27 cellular contexts compared by ENCODE assay signal in genomic region chr9:38208206-38208901, GRCh38.
DNase-seq lines count a peak whose midpoint lies in the region; ATAC-seq and TF ChIP-seq lines count a peak whose summit lies in the region.
"Had no signal": no experiment of that assay in that cellular context is flagged by ENCODE, and none has a peak within 500 bp of the region (broad histone marks: within the 10 kb centered on the region; RNA-seq: fewer than 3 reads in every experiment).

No MANE protein-coding gene starts in this region.

- H3K4me1 Mint-ChIP-seq in WTC11 = peaks cover 4% of the 10 kb centered on the region
- H3K4me1 Mint-ChIP-seq: activated B cell treated with CpG ODN at 0.5 μM for 24 hours; activated CD4-positive, alpha-beta memory T cell treated with anti-CD3 and anti-CD28 coated beads, Interleukin-2, amount 10 ng/mL, durations not matched to agents 7 days and 5 days; nephron had no signal

- CTCF ChIA-PET in WTC11 (lab: Charles Lee) = interaction anchor here (1.0 to 1.4 kb wide), 3 partner anchors 55 to 121 kb away, joined by 3 to 4 read pairs (median 4); no protein-coding TSS in a partner anchor

- ATAC-seq in WTC11 (no peak), upper lobe of right lung (peak; percentile 31), GM18909 (IDR thresholded peaks at IDR 0.05; ENCODE audit: poor library complexity, unreplicated experiment) (no peak), GM21528 (IDR thresholded peaks at IDR 0.05; ENCODE audit: low FRiP score, unreplicated experiment) (no peak)
- ATAC-seq: left colon, T-helper 17 cell had no signal

- no peaks in the 10 kb centered on the region for H3K4me1 ChIP-seq in upper lobe of right lung
- H3K4me1 ChIP-seq: prostate gland, vagina had no signal

- DNase-seq in NCI-H2171 treated with DMSO at 0.1 percent for 48 hours (lab: John Stamatoyannopoulos, UW) (peak; percentile 5), NCI-H2171 (lab: John Stamatoyannopoulos, UW) (no peak), WTC11 (ENCODE audit: low spot score) (no peak), glomerular visceral epithelial cell (ENCODE audit: extremely low spot score) (peak; percentile 51), upper lobe of right lung (no peak), inferior parietal cortex (ENCODE audit: extremely low spot score) (no peak)
- DNase-seq: activated B cell treated with CpG ODN at 0.5 μM for 24 hours; activated CD4-positive, alpha-beta memory T cell treated with anti-CD3 and anti-CD28 coated beads, Interleukin-2, amount 10 ng/mL, durations not matched to agents 7 days and 5 days; activated naive CD4-positive, alpha-beta T cell treated with anti-CD3 and anti-CD28 coated beads for 36 hours; activated T-cell treated with anti-CD3 and anti-CD28 coated beads, Interleukin-2, amount 50 U/mL, for 24 hours; anterior cingulate cortex; cerebellar nuclear complex; effector memory CD4-positive, alpha-beta T cell; left colon; NCI-H1048; NCI-H2081 treated with DMSO at 0.1 percent for 48 hours; SIG-M5; stimulated activated CD4-positive, alpha-beta T cell treated with anti-CD3 and anti-CD28 coated beads, Interleukin-4, amount 100 ng/mL, for 4 hours; T-helper 17 cell had no signal

- H3K9me3 ChIP-seq in upper lobe of right lung = peaks cover 3% of the 10 kb centered on the region
- H3K9me3 ChIP-seq: prostate gland, vagina had no signal

- H3K36me3 Mint-ChIP-seq in WTC11 = no peaks in the 10 kb centered on the region

- no peak overlapping the region for H3K4me3 Mint-ChIP-seq in WTC11
- H3K4me3 Mint-ChIP-seq: activated B cell treated with CpG ODN at 0.5 μM for 24 hours; activated CD4-positive, alpha-beta memory T cell treated with anti-CD3 and anti-CD28 coated beads, Interleukin-2, amount 10 ng/mL, durations not matched to agents 7 days and 5 days; activated naive CD4-positive, alpha-beta T cell treated with anti-CD3 and anti-CD28 coated beads for 36 hours; activated T-cell treated with anti-CD3 and anti-CD28 coated beads, Interleukin-2, amount 50 U/mL, for 24 hours; mesothelial cell of epicardium; nephron; T-helper 17 cell had no signal

- intact Hi-C loops in upper lobe of right lung (cut with DNase I) = loop anchor here (10.0 kb wide), 1 partner anchor 56 kb away; no protein-coding TSS in a partner anchor

- TF ChIP-seq CTCF in WTC11 (IDR thresholded peaks at IDR 0.05) (no peak), upper lobe of right lung (IDR thresholded peaks at IDR 0.05) (no peak)

- H3K27me3 Mint-ChIP-seq in WTC11 (ENCODE audit: low read depth) = peaks cover 100% of the 10 kb centered on the region
- H3K27me3 Mint-ChIP-seq: activated B cell treated with CpG ODN at 0.5 μM for 24 hours; activated CD4-positive, alpha-beta memory T cell treated with anti-CD3 and anti-CD28 coated beads, Interleukin-2, amount 10 ng/mL, durations not matched to agents 7 days and 5 days had no signal

- POLR2A ChIA-PET in WTC11 (lab: Charles Lee) = no interaction called here

- H3K27ac ChIP-seq in upper lobe of right lung = no peak overlapping the region
- H3K27ac ChIP-seq: BLaER1 treated with 17β-estradiol and CSF1 and Interleukin-3, amounts not matched to agents 10 nM and 100 nM; prostate gland; skin epidermis; vagina had no signal

- H3K4me3 ChIP-seq in upper lobe of right lung = no peak overlapping the region
- H3K4me3 ChIP-seq: BLaER1 treated with 17β-estradiol and CSF1 and Interleukin-3, amounts not matched to agents 10 nM and 100 nM; prostate gland; skin epidermis; vagina had no signal

- H3K27ac Mint-ChIP-seq in WTC11 = no peak overlapping the region
- H3K27ac Mint-ChIP-seq: activated B cell treated with CpG ODN at 0.5 μM for 24 hours; activated CD4-positive, alpha-beta memory T cell treated with anti-CD3 and anti-CD28 coated beads, Interleukin-2, amount 10 ng/mL, durations not matched to agents 7 days and 5 days; activated naive CD4-positive, alpha-beta T cell treated with anti-CD3 and anti-CD28 coated beads for 36 hours; activated T-cell treated with anti-CD3 and anti-CD28 coated beads, Interleukin-2, amount 50 U/mL, for 24 hours; mesothelial cell of epicardium; T-helper 17 cell had no signal

- no peaks in the 10 kb centered on the region for H3K9me3 Mint-ChIP-seq in WTC11
- H3K9me3 Mint-ChIP-seq: activated B cell treated with CpG ODN at 0.5 μM for 24 hours; activated CD4-positive, alpha-beta memory T cell treated with anti-CD3 and anti-CD28 coated beads, Interleukin-2, amount 10 ng/mL, durations not matched to agents 7 days and 5 days; activated naive CD4-positive, alpha-beta T cell treated with anti-CD3 and anti-CD28 coated beads for 36 hours; activated T-cell treated with anti-CD3 and anti-CD28 coated beads, Interleukin-2, amount 50 U/mL, for 24 hours had no signal

- H3K36me3 ChIP-seq in upper lobe of right lung = no peaks in the 10 kb centered on the region
- H3K36me3 ChIP-seq: BLaER1 treated with 17β-estradiol and CSF1 and Interleukin-3, amounts not matched to agents 10 nM and 100 nM; prostate gland; vagina had no signal

- no peaks in the 10 kb centered on the region for H3K27me3 ChIP-seq in upper lobe of right lung
- H3K27me3 ChIP-seq: BLaER1 treated with 17β-estradiol and CSF1 and Interleukin-3, amounts not matched to agents 10 nM and 100 nM; vagina had no signal

TF ChIP-seq in WTC11, 78 proteins besides CTCF, POLR2A, EP300 and RAD21:
- TF ChIP-seq USF1 (CRISPR knock-in tag; IDR thresholded peaks at IDR 0.05) = 0 out of 2 replicates have a peak, but pooled peaks have one; percentile 17
- TF ChIP-seq SP1 (CRISPR knock-in tag; conservative IDR thresholded peaks at IDR 0.05) = no peak
- 0 out of 2 replicates have a peak, but pooled peaks have one; percentile 8 for TF ChIP-seq USF2 (CRISPR knock-in tag; IDR thresholded peaks at IDR 0.05)

Comparison
In these comparisons a context has a peak if more than half of its experiments do, and no peak if none do; other contexts are left out.
1. DNase-seq: peak in NCI-H2171 treated with DMSO at 0.1 percent for 48 hours (single experiment) and glomerular visceral epithelial cell (single experiment); none in NCI-H2171 (single experiment), WTC11 (single experiment), upper lobe of right lung (single experiment) and inferior parietal cortex (single experiment).